In the genomic region with DNA sequence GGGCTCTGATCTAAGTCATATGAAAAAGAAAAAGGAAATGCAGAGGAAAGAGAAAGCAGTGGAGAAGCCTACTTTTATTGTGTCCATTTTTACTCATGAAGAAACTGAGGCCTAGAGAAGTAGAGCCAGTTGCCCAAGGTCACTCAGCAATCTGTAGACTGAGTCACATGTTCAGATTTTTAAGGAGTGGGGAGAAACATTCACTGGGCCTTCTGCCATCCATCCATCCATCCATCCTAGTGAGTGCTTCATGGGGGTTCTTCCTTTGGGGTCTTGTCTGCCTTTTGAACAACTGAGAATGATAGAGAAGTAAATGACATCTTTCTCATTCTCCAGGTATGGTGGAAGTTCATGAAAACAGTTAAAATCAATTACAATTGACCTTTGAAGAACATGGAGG, we compare ENCODE assay signal across 3 cellular contexts.
"Had no signal": no experiment of that assay in that cellular context is flagged by ENCODE, and none has a peak within 500 bp of the region (broad histone marks: within the 10 kb centered on the region; RNA-seq: fewer than 3 reads in every experiment).

No MANE protein-coding gene starts in this region.

- DNase-seq: GDM1, GF-D8 had no signal

- H3K4me3 ChIP-seq: GM12878 had no signal

- ATAC-seq: GM12878 had no signal
